ENCODE assay signal across 36 cellular contexts in the genomic region with DNA sequence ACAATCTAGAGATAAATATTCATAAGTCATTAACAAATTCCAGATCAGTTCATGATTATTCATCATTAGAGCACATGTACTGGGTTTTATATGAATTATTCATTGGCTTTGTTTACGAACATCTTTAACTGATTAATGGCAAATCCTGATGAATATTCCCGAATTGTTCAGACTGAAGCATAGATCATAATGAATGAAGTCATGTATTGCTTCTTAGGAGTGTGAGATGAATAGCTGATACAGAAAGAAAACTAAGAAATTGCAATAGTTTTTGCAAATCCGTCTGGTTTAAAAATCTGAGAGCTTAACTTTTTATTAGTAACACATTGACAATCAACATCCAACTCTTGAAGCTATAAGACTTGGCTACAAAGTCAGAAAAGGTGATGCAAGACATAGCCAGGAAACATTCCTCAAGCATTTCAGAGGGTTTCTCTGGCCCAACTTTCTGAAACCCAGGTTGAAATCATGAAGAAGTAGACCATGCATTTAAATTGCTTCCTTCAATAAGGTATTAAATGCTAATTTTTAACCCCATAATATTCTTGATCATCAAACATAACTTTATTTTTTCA.
DNase-seq lines count a peak whose midpoint lies in the region; ATAC-seq and TF ChIP-seq lines count a peak whose summit lies in the region.
"Had no signal": no experiment of that assay in that cellular context is flagged by ENCODE, and none has a peak within 500 bp of the region (broad histone marks: within the 10 kb centered on the region; RNA-seq: fewer than 3 reads in every experiment).

No MANE protein-coding gene starts in this region.

- no peak for ATAC-seq in SK-N-SH treated with all-trans-retinoic acid at 6 μM for 48 hours
- ATAC-seq in GM19397 (IDR thresholded peaks at IDR 0.05; ENCODE audit: unreplicated experiment): no peak
- ATAC-seq in HG03097 (IDR thresholded peaks at IDR 0.05; ENCODE audit: low FRiP score, unreplicated experiment): no peak
- no peak for ATAC-seq in HG03108 (IDR thresholded peaks at IDR 0.05; ENCODE audit: unreplicated experiment)
- ATAC-seq: activated CD4-positive, CD25-positive, alpha-beta regulatory T cell treated with anti-CD3 and anti-CD28 coated beads, Interleukin-2, amount 50 U/mL, for 24 hours; activated CD8-positive, alpha-beta T cell treated with anti-CD3 and anti-CD28 coated beads for 36 hours; activated naive CD4-positive, alpha-beta T cell treated with anti-CD3 and anti-CD28 coated beads, Interleukin-2, amount 50 U/mL, for 72 hours; CD8-positive, alpha-beta T cell; gastrocnemius medialis; left cardiac atrium; mucosa of descending colon; natural killer cell; psoas muscle; Right ventricle myocardium inferior had no signal

- no peaks in the 10 kb centered on the region for H4K20me1 ChIP-seq in SK-N-SH (ENCODE audit: insufficient read depth)

- peaks cover 18% of the 10 kb centered on the region for H3F3A ChIP-seq in SK-N-SH (replicated peaks; ENCODE audit: insufficient read depth)

- H3K9me3 ChIP-seq in SK-N-SH: no peaks in the 10 kb centered on the region
- H3K9me3 ChIP-seq: BE2C, colonic mucosa, gastrocnemius medialis, mucosa of descending colon, psoas muscle, transverse colon had no signal

- H3K36me3 ChIP-seq in SK-N-SH (replicated peaks in 1 of 2; ENCODE audit: control insufficient read depth in 1 of 2, insufficient read depth in 2 of 2, low read length in 1 of 2): no peaks in the 10 kb centered on the region
- H3K36me3 ChIP-seq: BE2C, cardiac muscle cell, colonic mucosa, gastrocnemius medialis, transverse colon had no signal

- no peak overlapping the region for H3K4me3 ChIP-seq in SK-N-SH (ENCODE audit: low read depth in 2 of 2, low read length in 1 of 2)
- no peak overlapping the region for H3K4me3 ChIP-seq in epithelial cell of esophagus (ENCODE audit: low read length)
- H3K4me3 ChIP-seq: cardiac muscle cell, colonic mucosa, gastrocnemius medialis, hepatocyte, lung, mucosa of descending colon, psoas muscle, transverse colon had no signal

- TF ChIP-seq CTCF in SK-N-SH (IDR thresholded peaks at IDR 0.05) (no peak), epithelial cell of esophagus (IDR thresholded peaks at IDR 0.05; ENCODE audit: insufficient read depth, low read depth, low read length, missing control alignments) (no peak)

- WGBS in SK-N-SH (ENCODE audit: low lambda C conversion rate): 59% methylated on average over 3 of the region's 3 CpGs

- no peak overlapping the region for H3K9ac ChIP-seq in SK-N-SH

- peak overlapping the region in 1 of 2 experiments; percentile 64; a peak in 2 of 4 replicates for H3K27ac ChIP-seq in SK-N-SH (ENCODE audit: low read depth in 2 of 2, low read length in 1 of 2)
- H3K27ac ChIP-seq: 22Rv1, cardiac muscle cell, colonic mucosa, epithelial cell of prostate, gastrocnemius medialis, hepatocyte, psoas muscle, transverse colon had no signal

- H3K4me1 ChIP-seq in SK-N-SH (ENCODE audit: control insufficient read depth in 1 of 2, insufficient read depth in 2 of 2, low read depth in 1 of 2, low read length in 1 of 2): peaks cover 0 to 4% of the 10 kb centered on the region in 2 experiments; a peak in 1 of 4 replicates
- H3K4me1 ChIP-seq: BE2C, colonic mucosa, gastrocnemius medialis, psoas muscle, transverse colon had no signal

- no peak overlapping the region for H3K4me2 ChIP-seq in SK-N-SH
- H3K4me2 ChIP-seq: hepatocyte had no signal

- no peak for TF ChIP-seq EP300 in SK-N-SH (IDR thresholded peaks at IDR 0.05; ENCODE audit: borderline replicate concordance in 1 of 2, low read depth in 1 of 2, low read length in 1 of 2)

- POLR2A ChIA-PET in SK-N-SH (lab: Yijun Ruan, JAX): no interaction called here

- no peaks in the 10 kb centered on the region for H3K27me3 ChIP-seq in SK-N-SH (ENCODE audit: insufficient read depth)
- H3K27me3 ChIP-seq: BE2C, cardiac muscle cell, colonic mucosa, gastrocnemius medialis, hepatocyte, transverse colon had no signal

- no peaks in the 10 kb centered on the region for H3K9me2 ChIP-seq in SK-N-SH

- H2AFZ ChIP-seq in SK-N-SH (ENCODE audit: low read depth): peak overlapping the region; percentile 8; the same call in 1 of the 2 replicates
- H2AFZ ChIP-seq: hepatocyte had no signal

- DNase-seq in SK-N-SH (no peak), epithelial cell of esophagus (ENCODE audit: low read depth) (peak; percentile 17), iris pigment epithelial cell (ENCODE audit: low read depth) (peak; percentile 10), HK-2 (ENCODE audit: unreplicated experiment) (no peak)
- DNase-seq: activated CD8-positive, alpha-beta T cell treated with anti-CD3 and anti-CD28 coated beads for 36 hours; activated T-cell treated with anti-CD3 and anti-CD28 coated beads for 4 hours; BE2C; CD8-positive, alpha-beta T cell; colonic mucosa; effector CD8-positive, alpha-beta T cell; gastrocnemius medialis; KG1; left cardiac atrium; mucosa of descending colon; natural killer cell; NCI-H1105; NCI-H2029; NCI-H2227 treated with DMSO at 0.1 percent for 48 hours; occipital lobe; psoas muscle; stimulated activated CD4-positive, alpha-beta T cell treated with anti-CD3 and anti-CD28 coated beads, Interleukin-15, amount 100 ng/mL, for 24 hours; stimulated activated CD4-positive, alpha-beta T cell treated with anti-CD3 and anti-CD28 coated beads, Interleukin-4, amount 100 ng/mL, for 4 hours; T-helper 2 cell; transverse colon had no signal

- H3K79me2 ChIP-seq in SK-N-SH (ENCODE audit: insufficient read depth): no peaks in the 10 kb centered on the region
- H3K79me2 ChIP-seq: hepatocyte had no signal

- TF ChIP-seq RAD21 in SK-N-SH (IDR thresholded peaks at IDR 0.05; ENCODE audit: low read length): no peak

- CTCF ChIA-PET in SK-N-SH (lab: Yijun Ruan, JAX): no interaction called here

TF ChIP-seq in SK-N-SH, 30 proteins besides CTCF, POLR2A, EP300 and RAD21:
- TF ChIP-seq YY1 (IDR thresholded peaks at IDR 0.05; ENCODE audit: low read depth) (no peak), TCF12 (IDR thresholded peaks at IDR 0.05) (peak; percentile 14)

TF ChIP-seq in SK-N-SH treated with all-trans-retinoic acid at 6 μM for 48 hours, 23 proteins besides CTCF, POLR2A, EP300 and RAD21 (continues in another document):
- TF ChIP-seq ZFP3 (CRISPR knock-in tag; IDR thresholded peaks at IDR 0.05): no peak
- TF ChIP-seq PPARA (CRISPR knock-in tag; IDR thresholded peaks at IDR 0.05; ENCODE audit: borderline replicate concordance): no peak
- TF ChIP-seq GLIS3 (CRISPR knock-in tag; IDR thresholded peaks at IDR 0.05): no peak
- no peak for TF ChIP-seq ISL1 (CRISPR knock-in tag; IDR thresholded peaks at IDR 0.05)
- TF ChIP-seq BACH2 (CRISPR knock-in tag; IDR thresholded peaks at IDR 0.05; ENCODE audit: borderline replicate concordance): no peak
- TF ChIP-seq TOX (CRISPR knock-in tag; IDR thresholded peaks at IDR 0.05; ENCODE audit: borderline replicate concordance): no peak
- no peak for TF ChIP-seq ZNF565 (CRISPR knock-in tag; conservative IDR thresholded peaks at IDR 0.05; ENCODE audit: low read depth)
- no peak for TF ChIP-seq RARB (CRISPR knock-in tag; IDR thresholded peaks at IDR 0.05)
- no peak for TF ChIP-seq ARNTL (CRISPR knock-in tag; IDR thresholded peaks at IDR 0.05; ENCODE audit: borderline replicate concordance, low read depth)
- TF ChIP-seq ESRRG (CRISPR knock-in tag; IDR thresholded peaks at IDR 0.05): no peak
- TF ChIP-seq, protein P1, sequence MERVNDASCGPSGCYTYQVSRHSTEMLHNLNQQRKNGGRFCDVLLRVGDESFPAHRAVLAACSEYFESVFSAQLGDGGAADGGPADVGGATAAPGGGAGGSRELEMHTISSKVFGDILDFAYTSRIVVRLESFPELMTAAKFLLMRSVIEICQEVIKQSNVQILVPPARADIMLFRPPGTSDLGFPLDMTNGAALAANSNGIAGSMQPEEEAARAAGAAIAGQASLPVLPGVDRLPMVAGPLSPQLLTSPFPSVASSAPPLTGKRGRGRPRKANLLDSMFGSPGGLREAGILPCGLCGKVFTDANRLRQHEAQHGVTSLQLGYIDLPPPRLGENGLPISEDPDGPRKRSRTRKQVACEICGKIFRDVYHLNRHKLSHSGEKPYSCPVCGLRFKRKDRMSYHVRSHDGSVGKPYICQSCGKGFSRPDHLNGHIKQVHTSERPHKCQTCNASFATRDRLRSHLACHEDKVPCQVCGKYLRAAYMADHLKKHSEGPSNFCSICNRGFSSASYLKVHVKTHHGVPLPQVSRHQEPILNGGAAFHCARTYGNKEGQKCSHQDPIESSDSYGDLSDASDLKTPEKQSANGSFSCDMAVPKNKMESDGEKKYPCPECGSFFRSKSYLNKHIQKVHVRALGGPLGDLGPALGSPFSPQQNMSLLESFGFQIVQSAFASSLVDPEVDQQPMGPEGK (CRISPR knock-in tag; IDR thresholded peaks at IDR 0.05; ENCODE audit: borderline replicate concordance): no peak
- TF ChIP-seq ZNF8 (CRISPR knock-in tag; IDR thresholded peaks at IDR 0.05): no peak
- TF ChIP-seq, protein P2, sequence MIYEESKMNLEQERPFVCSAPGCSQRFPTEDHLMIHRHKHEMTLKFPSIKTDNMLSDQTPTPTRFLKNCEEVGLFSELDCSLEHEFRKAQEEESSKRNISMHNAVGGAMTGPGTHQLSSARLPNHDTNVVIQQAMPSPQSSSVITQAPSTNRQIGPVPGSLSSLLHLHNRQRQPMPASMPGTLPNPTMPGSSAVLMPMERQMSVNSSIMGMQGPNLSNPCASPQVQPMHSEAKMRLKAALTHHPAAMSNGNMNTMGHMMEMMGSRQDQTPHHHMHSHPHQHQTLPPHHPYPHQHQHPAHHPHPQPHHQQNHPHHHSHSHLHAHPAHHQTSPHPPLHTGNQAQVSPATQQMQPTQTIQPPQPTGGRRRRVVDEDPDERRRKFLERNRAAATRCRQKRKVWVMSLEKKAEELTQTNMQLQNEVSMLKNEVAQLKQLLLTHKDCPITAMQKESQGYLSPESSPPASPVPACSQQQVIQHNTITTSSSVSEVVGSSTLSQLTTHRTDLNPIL (CRISPR knock-in tag; IDR thresholded peaks at IDR 0.05; ENCODE audit: low read depth): no peak
- TF ChIP-seq TCF4 (CRISPR knock-in tag; IDR thresholded peaks at IDR 0.05; ENCODE audit: borderline replicate concordance): no peak
- no peak for TF ChIP-seq ZNF70 (CRISPR knock-in tag; IDR thresholded peaks at IDR 0.05)
- TF ChIP-seq ZFP30 (CRISPR knock-in tag; IDR thresholded peaks at IDR 0.05): no peak
- no peak for TF ChIP-seq OSR1 (CRISPR knock-in tag; IDR thresholded peaks at IDR 0.05)
- TF ChIP-seq ZC3H10 (CRISPR knock-in tag; IDR thresholded peaks at IDR 0.05): no peak

Comparison
In these comparisons a context has a peak if more than half of its experiments do, and no peak if none do; other contexts are left out.
1. DNase-seq: peak in epithelial cell of esophagus (single experiment) and iris pigment epithelial cell (single experiment); none in SK-N-SH (single experiment) and HK-2 (single experiment).